ENCODE assay signal across 8 cellular contexts in the genomic region with DNA sequence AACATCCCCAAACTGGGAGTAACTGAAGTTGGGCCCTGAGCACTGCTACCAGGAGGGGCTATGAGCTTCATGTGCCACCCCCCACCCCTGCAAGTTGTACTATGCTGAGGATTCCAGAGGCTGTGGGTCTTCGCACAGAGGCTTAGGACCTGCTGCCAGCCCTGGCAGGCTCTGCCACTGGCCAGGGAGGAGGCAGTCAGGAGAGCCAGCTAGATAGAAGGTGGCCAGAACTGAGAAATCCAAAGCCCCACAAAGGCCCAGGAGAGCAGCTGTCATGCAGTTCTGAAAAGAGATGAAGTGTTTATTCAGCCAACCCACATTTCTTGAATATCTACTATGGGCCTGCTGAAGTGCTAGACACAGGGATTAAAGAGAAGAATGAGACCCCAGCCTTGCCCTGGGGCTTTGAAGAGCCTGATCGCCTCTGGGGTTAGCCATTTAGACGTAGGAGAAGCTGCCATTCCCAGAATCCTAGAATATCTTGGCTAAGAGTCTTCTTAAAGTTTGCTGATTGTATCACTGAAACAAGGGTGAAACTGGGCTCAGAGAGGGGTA. TPM values are rescaled to one million over a fixed set of nuclear protein-coding genes. Genes with fewer than 3 reads are reported as not detected.
A peak's percentile ranks its signal among the peaks of the same experiment; 100 is the strongest.
DNase-seq lines count a peak whose midpoint lies in the region; ATAC-seq and TF ChIP-seq lines count a peak whose summit lies in the region.
"Had no signal": no experiment of that assay in that cellular context is flagged by ENCODE, and none has a peak within 500 bp of the region (broad histone marks: within the 10 kb centered on the region; RNA-seq: fewer than 3 reads in every experiment).

No MANE protein-coding gene starts in this region.

- H3K4me1 Mint-ChIP-seq in dendritic cell treated with granulocyte-macrophage colony-stimulating factor and Interleukin-4, amounts not matched to agents 40 ng/mL and 50 ng/mL, for 4 days (ENCODE audit: low read depth): peaks cover 59% of the 10 kb centered on the region
- peaks cover 15% of the 10 kb centered on the region for H3K4me1 Mint-ChIP-seq in neural progenitor cell

- peak overlapping the region; percentile 98 for H3K4me3 Mint-ChIP-seq in dendritic cell treated with granulocyte-macrophage colony-stimulating factor and Interleukin-4, amounts not matched to agents 40 ng/mL and 50 ng/mL, for 4 days
- H3K4me3 Mint-ChIP-seq in neural progenitor cell: peak overlapping the region; percentile 94

- no peak for DNase-seq in DND-41
- DNase-seq in Karpas-422: no peak
- no peak for DNase-seq in neural progenitor cell (ENCODE audit: low spot score)
- no peak for DNase-seq in kidney tubule cell (ENCODE audit: low spot score)
- no peak for DNase-seq in activated gamma-delta T cell (lab: John Stamatoyannopoulos, UW)
- DNase-seq: activated CD8-positive, alpha-beta memory T cell treated with anti-CD3 and anti-CD28 coated beads for 24 hours had no signal

- H3K9ac ChIP-seq in DND-41 (ENCODE audit: low read depth, low read length) (peak overlapping the region; percentile 68; the same call in 1 of the 2 replicates), Karpas-422 (ENCODE audit: low read length) (peak overlapping the region; percentile 94), neural progenitor cell (no peak overlapping the region)

- H3K9me3 ChIP-seq in DND-41 (ENCODE audit: insufficient read depth, low read length, severe bottlenecking) (no peaks in the 10 kb centered on the region), Karpas-422 (ENCODE audit: low read length) (no peaks in the 10 kb centered on the region), neural progenitor cell (ENCODE audit: low read depth) (no peaks in the 10 kb centered on the region)

- no peak for ATAC-seq in DND-41 (ENCODE audit: insufficient read depth, low read depth)
- no peak for ATAC-seq in GM21367 (IDR thresholded peaks at IDR 0.05; ENCODE audit: unreplicated experiment)

- H3K79me2 ChIP-seq in DND-41 (ENCODE audit: insufficient read depth, low read length) (peaks cover 15% of the 10 kb centered on the region), Karpas-422 (ENCODE audit: low read length) (peaks cover 31% of the 10 kb centered on the region), neural progenitor cell (ENCODE audit: low read depth) (peaks cover 13% of the 10 kb centered on the region)

- H3K36me3 ChIP-seq in DND-41 (ENCODE audit: insufficient read depth, low read length) (peaks cover 4% of the 10 kb centered on the region), Karpas-422 (ENCODE audit: insufficient read depth, low read length) (no peaks in the 10 kb centered on the region), neural progenitor cell (no peaks in the 10 kb centered on the region)

- no peaks in the 10 kb centered on the region for H3K27me3 Mint-ChIP-seq in dendritic cell treated with granulocyte-macrophage colony-stimulating factor and Interleukin-4, amounts not matched to agents 40 ng/mL and 50 ng/mL, for 4 days
- no peaks in the 10 kb centered on the region for H3K27me3 Mint-ChIP-seq in neural progenitor cell (ENCODE audit: insufficient read depth, low read depth)

- H4K20me1 ChIP-seq in DND-41 (ENCODE audit: insufficient read depth, low read length) (no peaks in the 10 kb centered on the region), Karpas-422 (ENCODE audit: insufficient read depth, low read depth, low read length) (no peaks in the 10 kb centered on the region), neural progenitor cell (ENCODE audit: low read depth) (peaks cover 6% of the 10 kb centered on the region)

- peaks cover 6% of the 10 kb centered on the region for H3F3A ChIP-seq in neural progenitor cell (ENCODE audit: low read depth)

- no peaks in the 10 kb centered on the region for H3K9me3 Mint-ChIP-seq in dendritic cell treated with granulocyte-macrophage colony-stimulating factor and Interleukin-4, amounts not matched to agents 40 ng/mL and 50 ng/mL, for 4 days
- H3K9me3 Mint-ChIP-seq in neural progenitor cell: no peaks in the 10 kb centered on the region

- peak overlapping the region; percentile 96 for H3K27ac Mint-ChIP-seq in dendritic cell treated with granulocyte-macrophage colony-stimulating factor and Interleukin-4, amounts not matched to agents 40 ng/mL and 50 ng/mL, for 4 days
- no peak overlapping the region for H3K27ac Mint-ChIP-seq in neural progenitor cell

- peak overlapping the region; percentile 66 for H3K4me2 ChIP-seq in DND-41 (ENCODE audit: insufficient read depth, low read length)
- peak overlapping the region; percentile 85 for H3K4me2 ChIP-seq in Karpas-422 (ENCODE audit: low read depth, low read length, poor library complexity, severe bottlenecking)
- H3K4me2 ChIP-seq in neural progenitor cell: peak overlapping the region; percentile 78

- TF ChIP-seq CTCF in DND-41 (IDR thresholded peaks at IDR 0.05; ENCODE audit: borderline replicate concordance, extremely low read depth, low read length, poor library complexity, severe bottlenecking): no peak
- no peak for TF ChIP-seq CTCF in neural progenitor cell (IDR thresholded peaks at IDR 0.05)

- intact Hi-C loops in dendritic cell treated with granulocyte-macrophage colony-stimulating factor and Interleukin-4, amounts not matched to agents 40 ng/mL and 50 ng/mL, for 4 days (cut with micrococcal nuclease): loop anchor here (2.0 to 10.0 kb wide), 4 partner anchors 55 to 259 kb away; a partner anchor contains a TSS

- H3K9me2 ChIP-seq in Karpas-422 (replicated peaks; ENCODE audit: insufficient read depth, low read length): no peaks in the 10 kb centered on the region

- peaks cover 28% of the 10 kb centered on the region for H3K36me3 Mint-ChIP-seq in dendritic cell treated with granulocyte-macrophage colony-stimulating factor and Interleukin-4, amounts not matched to agents 40 ng/mL and 50 ng/mL, for 4 days (ENCODE audit: low read depth)
- H3K36me3 Mint-ChIP-seq in neural progenitor cell: no peaks in the 10 kb centered on the region

- H3K27me3 ChIP-seq in DND-41 (ENCODE audit: insufficient read depth, low read length, poor library complexity) (no peaks in the 10 kb centered on the region), Karpas-422 (ENCODE audit: low read length) (no peaks in the 10 kb centered on the region), neural progenitor cell (no peaks in the 10 kb centered on the region)

- H3K27ac ChIP-seq in DND-41 (ENCODE audit: low read length) (no peak overlapping the region), Karpas-422 (ENCODE audit: low read length) (no peak overlapping the region), neural progenitor cell (no peak overlapping the region)

- H3K4me1 ChIP-seq in DND-41 (ENCODE audit: insufficient read depth, low read length): peaks cover 19% of the 10 kb centered on the region
- H3K4me1 ChIP-seq in Karpas-422 (ENCODE audit: low read length): peaks cover 16% of the 10 kb centered on the region
- H3K4me1 ChIP-seq in neural progenitor cell: peaks cover 9% of the 10 kb centered on the region

- H3K4me3 ChIP-seq in DND-41 (ENCODE audit: low read depth in 1 of 2, low read length in 2 of 2) (peak overlapping the region in 1 of 2 experiments; percentile 81; a peak in 2 of 4 replicates), Karpas-422 (ENCODE audit: low read length) (peak overlapping the region; percentile 99), neural progenitor cell (peak overlapping the region; percentile 72)

- H2AFZ ChIP-seq in DND-41 (ENCODE audit: low read depth, low read length) (no peak overlapping the region), Karpas-422 (ENCODE audit: low read length) (no peak overlapping the region), neural progenitor cell (replicated peaks) (no peak overlapping the region)

RNA-seq across cellular contexts. Expression of a gene that starts 1.4 kb away (rescaled TPM):
- total RNA-seq in Karpas-422 (2014; rRNA removed; shearing (Covaris generic); ENCODE audit: low replicate concordance): 18.1 and 21.0 TPM in 2 replicates
- total RNA-seq in neural progenitor cell (ENCODE audit: low replicate concordance): 17.4 and 20.8 TPM in 2 replicates

RNA-seq across cellular contexts. Expression of a gene that starts 10.8 kb away (rescaled TPM):
- total RNA-seq in Karpas-422 (2014; rRNA removed; shearing (Covaris generic); ENCODE audit: low replicate concordance): 65.7 and 105 TPM in 2 replicates
- total RNA-seq in neural progenitor cell (ENCODE audit: low replicate concordance): 48.2 and 57.8 TPM in 2 replicates

RNA-seq across cellular contexts. Expression of a gene that starts 10.8 kb away (rescaled TPM):
- 0.82 and 2.2 TPM in 2 replicates for total RNA-seq in Karpas-422 (2014; rRNA removed; shearing (Covaris generic); ENCODE audit: low replicate concordance)
- total RNA-seq in neural progenitor cell (ENCODE audit: low replicate concordance): 0.50 and 1.3 TPM in 2 replicates

RNA-seq across cellular contexts. Expression of a gene that starts 22.9 kb away (rescaled TPM):
- total RNA-seq in Karpas-422 (2014; rRNA removed; shearing (Covaris generic); ENCODE audit: low replicate concordance): 11.6 and 16.4 TPM in 2 replicates
- total RNA-seq in neural progenitor cell (ENCODE audit: low replicate concordance): 9.8 and 18.0 TPM in 2 replicates

RNA-seq across cellular contexts. Expression of a gene that starts 50.4 kb away (rescaled TPM):
- total RNA-seq in Karpas-422 (2014; rRNA removed; shearing (Covaris generic); ENCODE audit: low replicate concordance): not detected in 2 replicates
- total RNA-seq in neural progenitor cell (ENCODE audit: low replicate concordance): 0.25 and 0.58 TPM in 2 replicates
